Comparison of ENCODE assay signal across 8 cellular contexts in genomic region chr6:31559958-31560696, GRCh38. TPM values are rescaled to one million over a fixed set of nuclear protein-coding genes. Genes with fewer than 3 reads are reported as not detected.
DNase-seq lines count a peak whose midpoint lies in the region; ATAC-seq and TF ChIP-seq lines count a peak whose summit lies in the region.

No MANE protein-coding gene starts in this region.

- H3K27me3 ChIP-seq in WERI-Rb-1 (ENCODE audit: insufficient read depth, low read depth, severe bottlenecking) (no peaks in the 10 kb centered on the region), esophagus squamous epithelium (no peaks in the 10 kb centered on the region), neural progenitor cell (no peaks in the 10 kb centered on the region)

- no peaks in the 10 kb centered on the region for H3K27me3 Mint-ChIP-seq in nephron (ENCODE audit: low read depth)
- no peaks in the 10 kb centered on the region for H3K27me3 Mint-ChIP-seq in neural progenitor cell (ENCODE audit: insufficient read depth, low read depth)

- no peak for TF ChIP-seq POLR2A in esophagus squamous epithelium (IDR thresholded peaks at IDR 0.05)

- no peaks in the 10 kb centered on the region for H3K79me2 ChIP-seq in neural progenitor cell (ENCODE audit: low read depth)

- peak; percentile 48 for ATAC-seq in GM21367 (IDR thresholded peaks at IDR 0.05; ENCODE audit: unreplicated experiment)

- H3K4me3 ChIP-seq in WERI-Rb-1 (ENCODE audit: low read depth, low read length) (no peak overlapping the region), esophagus squamous epithelium (peak overlapping the region in 1 of 4 donors; percentile 8), neural progenitor cell (no peak overlapping the region)

- H3K4me1 ChIP-seq in esophagus squamous epithelium: peaks cover 5 to 50% (median 17%) of the 10 kb centered on the region in 3 donors
- H3K4me1 ChIP-seq in neural progenitor cell: no peaks in the 10 kb centered on the region

- H3K4me2 ChIP-seq in neural progenitor cell: no peak overlapping the region

- TF ChIP-seq CTCF in WERI-Rb-1 (IDR thresholded peaks at IDR 0.05; ENCODE audit: low read depth, low read length) (no peak), esophagus squamous epithelium (IDR thresholded peaks at IDR 0.05) (no peak), nephron (IDR thresholded peaks at IDR 0.05; ENCODE audit: unreplicated experiment in 3 of 3) (no peak), neural progenitor cell (IDR thresholded peaks at IDR 0.05) (no peak)

- H3K36me3 ChIP-seq in WERI-Rb-1 (peaks cover 49% of the 10 kb centered on the region), esophagus squamous epithelium (peaks cover 11 to 56% (median 14%) of the 10 kb centered on the region in 3 donors), neural progenitor cell (no peaks in the 10 kb centered on the region)

- H3K9me3 Mint-ChIP-seq in nephron (no peaks in the 10 kb centered on the region), neural progenitor cell (no peaks in the 10 kb centered on the region)

- WGBS in esophagus squamous epithelium, 2 donors: 37 to 74% methylated on average over 7 of the region's 7 CpGs

- no peaks in the 10 kb centered on the region for H3F3A ChIP-seq in neural progenitor cell (ENCODE audit: low read depth)

- H3K4me1 Mint-ChIP-seq in nephron: no peaks in the 10 kb centered on the region
- H3K4me1 Mint-ChIP-seq in neural progenitor cell: no peaks in the 10 kb centered on the region

- peak overlapping the region; percentile 1 to 25 (median 4) for H3K27ac Mint-ChIP-seq in nephron
- no peak overlapping the region for H3K27ac Mint-ChIP-seq in neural progenitor cell

- peak; percentile 93 for DNase-seq in Daoy (ENCODE audit: low read depth)
- peak; percentile 76 for DNase-seq in HS-27A (ENCODE audit: low read depth)
- DNase-seq in WERI-Rb-1: peak; percentile 45
- DNase-seq in esophagus squamous epithelium (lab: John Stamatoyannopoulos, UW): no peak
- no peak for DNase-seq in NCI-H1417 treated with DMSO at 0.1 percent for 48 hours (lab: John Stamatoyannopoulos, UW)
- no peak for DNase-seq in neural progenitor cell (ENCODE audit: low spot score)

- H3K4me3 Mint-ChIP-seq in nephron: no peak overlapping the region
- no peak overlapping the region for H3K4me3 Mint-ChIP-seq in neural progenitor cell

- H3K27ac ChIP-seq in WERI-Rb-1 (peak overlapping the region; percentile 5), esophagus squamous epithelium (peak overlapping the region; percentile 9 to 63 (median 52)), neural progenitor cell (no peak overlapping the region)

- no peaks in the 10 kb centered on the region for H4K20me1 ChIP-seq in neural progenitor cell (ENCODE audit: low read depth)

- no peak overlapping the region for H2AFZ ChIP-seq in neural progenitor cell (replicated peaks)

- no peak overlapping the region for H3K9ac ChIP-seq in neural progenitor cell

- H3K36me3 Mint-ChIP-seq in nephron (ENCODE audit: low read depth) (peaks cover 31% of the 10 kb centered on the region), neural progenitor cell (peaks cover 12% of the 10 kb centered on the region)

- H3K9me3 ChIP-seq in WERI-Rb-1 (ENCODE audit: severe bottlenecking) (no peaks in the 10 kb centered on the region), esophagus squamous epithelium (no peaks in the 10 kb centered on the region), neural progenitor cell (ENCODE audit: low read depth) (no peaks in the 10 kb centered on the region)

- intact Hi-C loops in esophagus squamous epithelium (cut with DNase I): loop anchor here (5.0 kb wide), 1 partner anchor 32 kb away; the partner anchor contains the start of gene NCR3

RNA-seq across cellular contexts. Expression of gene LTA, which starts 12.0 kb away (rescaled TPM):
- total RNA-seq in Daoy (2014; rRNA removed; shearing (Covaris generic)): 0.11 TPM in 1 of 2 replicates, not detected in the other
- not detected for total RNA-seq in esophagus squamous epithelium
- not detected in 2 replicates for total RNA-seq in neural progenitor cell (ENCODE audit: low replicate concordance)

RNA-seq across cellular contexts. Expression of gene NFKBIL1, which starts 12.7 kb away (rescaled TPM):
- total RNA-seq in Daoy (2014; rRNA removed; shearing (Covaris generic)): 16.2 and 21.5 TPM in 2 replicates
- total RNA-seq in esophagus squamous epithelium: 10 to 100 TPM in 3 of 4 donors, 1 to 10 TPM in 1; 7.8 to 25.2 (median 16.7) TPM
- 8.6 and 30.3 TPM in 2 replicates for total RNA-seq in neural progenitor cell (ENCODE audit: low replicate concordance)

RNA-seq across cellular contexts. Expression of gene ATP6V1G2, which starts 13.7 kb away (rescaled TPM):
- total RNA-seq in Daoy (2014; rRNA removed; shearing (Covaris generic)): 1.5 TPM in 1 of 2 replicates, not detected in the other
- total RNA-seq in esophagus squamous epithelium (1 to 10 TPM in 1 of 4 donors, under 1 TPM in 1, not detected in 2; 0.21 to 2.1 TPM), neural progenitor cell (ENCODE audit: low replicate concordance) (6.8 and 8.8 TPM in 2 replicates)

RNA-seq across cellular contexts. Expression of gene TNF, which starts 15.2 kb away (rescaled TPM):
- 1.4 and 4.0 TPM in 2 replicates for total RNA-seq in Daoy (2014; rRNA removed; shearing (Covaris generic))
- under 1 TPM in 3 of 4 donors, not detected in 1; 0.27 to 0.95 (median 0.61) TPM for total RNA-seq in esophagus squamous epithelium
- total RNA-seq in neural progenitor cell (ENCODE audit: low replicate concordance): 0.19 TPM in 1 of 2 replicates, not detected in the other

RNA-seq across cellular contexts. Expression of gene DDX39B, which starts 18.3 kb away (rescaled TPM):
- 678 and 762 TPM in 2 replicates for total RNA-seq in Daoy (2014; rRNA removed; shearing (Covaris generic))
- total RNA-seq in esophagus squamous epithelium (100 to 1,000 TPM; 173 to 320 (median 259) TPM), neural progenitor cell (ENCODE audit: low replicate concordance) (493 and 913 TPM in 2 replicates)

Comparison
In these comparisons a context has a peak if more than half of its experiments do, and no peak if none do; other contexts are left out.
1. DNase-seq: peak in Daoy (single experiment), HS-27A (single experiment) and WERI-Rb-1 (single experiment); none in esophagus squamous epithelium (single experiment), NCI-H1417 treated with DMSO at 0.1 percent for 48 hours (single experiment) and neural progenitor cell (single experiment).